Comparison of ENCODE assay signal across 1 cellular context in genomic region chr6:156777866-156778614, GRCh38.
TF ChIP-seq lines count a peak whose summit lies in the region.

No MANE protein-coding gene starts in this region.

TF ChIP-seq in WTC11, 78 proteins besides CTCF, POLR2A, EP300 and RAD21 (continued from another document):
- no peak for TF ChIP-seq ZNF532 (CRISPR knock-in tag; IDR thresholded peaks at IDR 0.05; ENCODE audit: borderline replicate concordance)
- TF ChIP-seq MAX (CRISPR knock-in tag; IDR thresholded peaks at IDR 0.05), result 0 out of 2 replicates have a peak, but pooled peaks have one; percentile 2
- TF ChIP-seq ZNF423 (CRISPR knock-in tag; IDR thresholded peaks at IDR 0.05), result no peak
- TF ChIP-seq SP1 (CRISPR knock-in tag; conservative IDR thresholded peaks at IDR 0.05), result no peak
- no peak for TF ChIP-seq NFE2L1 (CRISPR knock-in tag; IDR thresholded peaks at IDR 0.05)
- peak; percentile 48; the same call in 1 of the 2 replicates for TF ChIP-seq ETV6 (CRISPR knock-in tag; IDR thresholded peaks at IDR 0.05)
- no peak for TF ChIP-seq JUN (CRISPR knock-in tag; IDR thresholded peaks at IDR 0.05)
- TF ChIP-seq HMGA2 (CRISPR knock-in tag; IDR thresholded peaks at IDR 0.05), result no peak
- 0 out of 2 replicates have a peak, but pooled peaks have one; percentile 20 for TF ChIP-seq ZNF263 (CRISPR knock-in tag; IDR thresholded peaks at IDR 0.05; ENCODE audit: low read depth)
- 0 out of 2 replicates have a peak, but pooled peaks have one; percentile 19 for TF ChIP-seq PRDM15 (CRISPR knock-in tag; IDR thresholded peaks at IDR 0.05)
- TF ChIP-seq, protein P1, sequence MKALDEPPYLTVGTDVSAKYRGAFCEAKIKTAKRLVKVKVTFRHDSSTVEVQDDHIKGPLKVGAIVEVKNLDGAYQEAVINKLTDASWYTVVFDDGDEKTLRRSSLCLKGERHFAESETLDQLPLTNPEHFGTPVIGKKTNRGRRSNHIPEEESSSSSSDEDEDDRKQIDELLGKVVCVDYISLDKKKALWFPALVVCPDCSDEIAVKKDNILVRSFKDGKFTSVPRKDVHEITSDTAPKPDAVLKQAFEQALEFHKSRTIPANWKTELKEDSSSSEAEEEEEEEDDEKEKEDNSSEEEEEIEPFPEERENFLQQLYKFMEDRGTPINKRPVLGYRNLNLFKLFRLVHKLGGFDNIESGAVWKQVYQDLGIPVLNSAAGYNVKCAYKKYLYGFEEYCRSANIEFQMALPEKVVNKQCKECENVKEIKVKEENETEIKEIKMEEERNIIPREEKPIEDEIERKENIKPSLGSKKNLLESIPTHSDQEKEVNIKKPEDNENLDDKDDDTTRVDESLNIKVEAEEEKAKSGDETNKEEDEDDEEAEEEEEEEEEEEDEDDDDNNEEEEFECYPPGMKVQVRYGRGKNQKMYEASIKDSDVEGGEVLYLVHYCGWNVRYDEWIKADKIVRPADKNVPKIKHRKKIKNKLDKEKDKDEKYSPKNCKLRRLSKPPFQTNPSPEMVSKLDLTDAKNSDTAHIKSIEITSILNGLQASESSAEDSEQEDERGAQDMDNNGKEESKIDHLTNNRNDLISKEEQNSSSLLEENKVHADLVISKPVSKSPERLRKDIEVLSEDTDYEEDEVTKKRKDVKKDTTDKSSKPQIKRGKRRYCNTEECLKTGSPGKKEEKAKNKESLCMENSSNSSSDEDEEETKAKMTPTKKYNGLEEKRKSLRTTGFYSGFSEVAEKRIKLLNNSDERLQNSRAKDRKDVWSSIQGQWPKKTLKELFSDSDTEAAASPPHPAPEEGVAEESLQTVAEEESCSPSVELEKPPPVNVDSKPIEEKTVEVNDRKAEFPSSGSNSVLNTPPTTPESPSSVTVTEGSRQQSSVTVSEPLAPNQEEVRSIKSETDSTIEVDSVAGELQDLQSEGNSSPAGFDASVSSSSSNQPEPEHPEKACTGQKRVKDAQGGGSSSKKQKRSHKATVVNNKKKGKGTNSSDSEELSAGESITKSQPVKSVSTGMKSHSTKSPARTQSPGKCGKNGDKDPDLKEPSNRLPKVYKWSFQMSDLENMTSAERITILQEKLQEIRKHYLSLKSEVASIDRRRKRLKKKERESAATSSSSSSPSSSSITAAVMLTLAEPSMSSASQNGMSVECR (CRISPR knock-in tag; IDR thresholded peaks at IDR 0.05; ENCODE audit: borderline replicate concordance), result no peak
